ENCODE assay signal across 8 cellular contexts in the genomic region with DNA sequence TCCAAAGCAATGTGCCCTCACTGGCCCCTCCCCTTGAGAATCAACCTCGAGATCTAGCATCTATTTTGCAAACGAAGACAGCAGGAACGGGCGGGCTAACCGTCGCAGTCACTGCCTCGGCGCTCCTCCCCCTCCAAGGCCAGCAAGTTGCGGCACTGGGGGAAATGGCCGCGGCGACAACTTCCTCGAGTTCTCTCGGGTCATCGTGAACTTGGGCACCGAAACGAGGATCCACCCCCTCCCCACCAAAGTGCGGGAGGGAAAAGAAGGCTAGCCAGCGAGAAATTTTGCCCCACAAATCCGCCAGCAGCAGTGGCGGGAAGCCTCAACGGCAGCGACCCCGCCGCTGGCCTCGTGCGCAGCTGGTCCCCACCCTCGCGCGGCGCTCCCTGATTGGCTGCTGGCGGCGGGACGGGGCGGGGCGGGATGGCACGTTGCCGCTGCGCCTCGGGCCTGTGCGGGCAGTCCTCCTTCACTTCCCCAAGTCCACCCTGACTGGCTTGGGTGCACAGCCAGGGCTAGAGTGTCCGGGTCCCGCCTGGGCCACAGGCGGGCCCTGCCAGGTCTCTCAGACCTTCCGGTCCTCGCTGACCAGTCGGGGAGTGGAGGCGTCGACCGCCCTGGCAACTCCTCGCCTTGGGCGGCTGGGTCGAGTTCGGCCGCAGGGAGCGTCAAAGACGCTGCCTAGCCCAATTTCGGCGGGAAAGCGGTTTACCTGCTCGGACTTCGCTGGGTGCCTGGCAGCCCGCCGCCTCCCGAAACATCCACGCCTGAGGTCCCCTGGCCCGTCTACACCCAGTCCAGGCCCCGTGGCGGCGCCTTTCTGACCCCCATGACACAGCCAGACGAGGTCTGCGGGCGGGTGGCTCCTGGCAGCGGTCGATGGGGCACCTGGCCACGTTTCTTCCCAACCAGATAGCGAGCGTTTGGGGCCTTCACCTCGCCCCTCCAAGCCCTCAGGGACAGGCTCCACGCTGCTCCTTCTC. TPM values are rescaled to one million over a fixed set of nuclear protein-coding genes. Genes with fewer than 3 reads are reported as not detected.
DNase-seq lines count a peak whose midpoint lies in the region; ATAC-seq, FAIRE-seq and TF ChIP-seq lines count a peak whose summit lies in the region.
"Had no signal": no experiment of that assay in that cellular context is flagged by ENCODE, and none has a peak within 500 bp of the region (broad histone marks: within the 10 kb centered on the region; RNA-seq: fewer than 3 reads in every experiment).

A gene with protein sequence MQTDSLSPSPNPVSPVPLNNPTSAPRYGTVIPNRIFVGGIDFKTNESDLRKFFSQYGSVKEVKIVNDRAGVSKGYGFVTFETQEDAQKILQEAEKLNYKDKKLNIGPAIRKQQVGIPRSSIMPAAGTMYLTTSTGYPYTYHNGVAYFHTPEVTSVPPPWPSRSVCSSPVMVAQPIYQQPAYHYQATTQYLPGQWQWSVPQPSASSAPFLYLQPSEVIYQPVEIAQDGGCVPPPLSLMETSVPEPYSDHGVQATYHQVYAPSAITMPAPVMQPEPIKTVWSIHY (minus strand): TSS at position 364 of the 986 bp plus-strand sequence. CDS start 3,469 bp downstream, outside the sequence.

- no peak for TF ChIP-seq EP300 in K562 (IDR thresholded peaks at IDR 0.05; ENCODE audit: low read length)

- no peak within 1 kb of the TSS for H2BK120ac ChIP-seq in IMR-90 (ENCODE audit: low read depth, low read length)

- no peak within 1 kb of the TSS for H3K4me3 ChIP-seq in IMR-90 (ENCODE audit: insufficient read depth, low read depth, low read length)
- H3K4me3 ChIP-seq in K562: no peak within 1 kb of the TSS
- peak within 1 kb of the TSS in 2 of 3 donors; percentile 16 to 35 for H3K4me3 ChIP-seq in right lobe of liver
- H3K4me3 ChIP-seq in stomach smooth muscle (ENCODE audit: low read length in 2 of 2): peak within 1 kb of the TSS; percentile 53 to 67

- H3K9ac ChIP-seq in IMR-90 (ENCODE audit: low read depth, low read length) (no peak within 1 kb of the TSS), K562 (ENCODE audit: insufficient read depth in 1 of 2, low read depth in 2 of 2, low read length in 2 of 2) (no peak within 1 kb of the TSS), stomach smooth muscle (ENCODE audit: low read length in 2 of 2) (no peak within 1 kb of the TSS)

- H3K27me3 ChIP-seq in IMR-90 (ENCODE audit: control insufficient read depth, insufficient read depth, low read length) (peaks cover 12% of the 10 kb centered on the region), K562 (ENCODE audit: control insufficient read depth in 2 of 2, insufficient read depth in 2 of 2, low read length in 2 of 2) (no peaks in the 10 kb centered on the region), right lobe of liver (peaks cover 0 to 17% of the 10 kb centered on the region in 2 donors), stomach smooth muscle (ENCODE audit: control insufficient read depth in 1 of 2, insufficient read depth in 2 of 2, low read length in 2 of 2) (peaks cover 7 to 26% of the 10 kb centered on the region in 2 donors)

- no peaks in the 10 kb centered on the region for H3K79me1 ChIP-seq in IMR-90 (ENCODE audit: low read depth in 1 of 2, low read length in 2 of 2)

- no peak within 1 kb of the TSS for H3K56ac ChIP-seq in IMR-90 (ENCODE audit: extremely low read depth, insufficient read depth, low read length)

- H4K5ac ChIP-seq in IMR-90 (ENCODE audit: low read depth, low read length): no peak within 1 kb of the TSS

- H2AFZ ChIP-seq in IMR-90 (replicated peaks; ENCODE audit: low read length, poor library complexity) (peak within 1 kb of the TSS; percentile 79), K562 (ENCODE audit: low read depth, low read length) (no peak within 1 kb of the TSS)

- H3K14ac ChIP-seq in IMR-90 (replicated peaks; ENCODE audit: low read depth, low read length): no peak within 1 kb of the TSS

- TF ChIP-seq CTCF in IMR-90 (conservative IDR thresholded peaks at IDR 0.05; ENCODE audit: low read depth, low read length) (no peak), K562 (IDR thresholded peaks at IDR 0.05 in 2 of 3, conservative IDR thresholded peaks at IDR 0.05 in 1 of 3; ENCODE audit: insufficient read depth in 2 of 3, low read depth in 1 of 3, low read length in 3 of 3) (no peak), right lobe of liver (IDR thresholded peaks at IDR 0.05) (no peak)

- H4K8ac ChIP-seq in IMR-90 (ENCODE audit: low read depth in 2 of 2, low read length in 2 of 2): no peak within 1 kb of the TSS

- no peak for TF ChIP-seq POLR2A in IMR-90 (IDR thresholded peaks at IDR 0.05; ENCODE audit: low read depth, low read length)
- no peak for TF ChIP-seq POLR2A in K562 (conservative IDR thresholded peaks at IDR 0.05)
- TF ChIP-seq POLR2A in right lobe of liver (IDR thresholded peaks at IDR 0.05): no peak

- no peak within 1 kb of the TSS for H2BK20ac ChIP-seq in IMR-90 (ENCODE audit: low read depth, low read length)

- H2BK15ac ChIP-seq in IMR-90 (ENCODE audit: low read depth, low read length): no peak within 1 kb of the TSS

- H3K23ac ChIP-seq in IMR-90 (ENCODE audit: low read depth, low read length): no peak within 1 kb of the TSS

- DNase-seq in IMR-90: no peak
- no peak for DNase-seq in K562 (ENCODE audit: extremely low read depth in 1 of 4, low spot score in 3 of 4)
- DNase-seq in right lobe of liver: peak in 1 of 3 donors; percentile 56
- no peak for DNase-seq in GOT3 (lab: John Stamatoyannopoulos, UW)
- DNase-seq in HUDEP-2 (lab: John Stamatoyannopoulos, UW; ENCODE audit: unreplicated experiment in 76 of 76): no peak
- DNase-seq in GF-D8 (lab: John Stamatoyannopoulos, UW): no peak

- H3K9me1 ChIP-seq in IMR-90 (ENCODE audit: insufficient read depth, low read length): no peaks in the 10 kb centered on the region
- no peaks in the 10 kb centered on the region for H3K9me1 ChIP-seq in K562 (ENCODE audit: control insufficient read depth, insufficient read depth, low read length)

- H2AK5ac ChIP-seq in IMR-90 (ENCODE audit: low read depth, low read length): no peak within 1 kb of the TSS

- H3K18ac ChIP-seq in IMR-90 (ENCODE audit: low read depth, low read length): no peak within 1 kb of the TSS

- H3K4me2 ChIP-seq in IMR-90 (ENCODE audit: low read depth, low read length): no peak within 1 kb of the TSS; the same call in 1 of the 2 replicates
- no peak within 1 kb of the TSS for H3K4me2 ChIP-seq in K562 (ENCODE audit: insufficient read depth, low read length)

- ATAC-seq in IMR-90 (ENCODE audit: low read depth) (no peak), K562 (no peak), right lobe of liver (peak in 1 of 4 donors; percentile 46)

- CTCF ChIA-PET in IMR-90 (lab: Yijun Ruan, JAX): no interaction called here
- CTCF ChIA-PET in K562 (lab: Yijun Ruan, JAX; ENCODE audit: low intra/inter-chr PET ratio): no interaction called here

- no peak within 1 kb of the TSS for H3K4ac ChIP-seq in IMR-90 (ENCODE audit: low read depth, low read length)

- BruUV-seq in IMR-90 (replicated peaks; lab: Mats Ljungman, UMichigan) (no TSS peak), K562 (replicated peaks; lab: Mats Ljungman, UMichigan) (no TSS peak)

- FAIRE-seq in K562 (lab: Jason Lieb, UNC): no peak

- in situ Hi-C loops in IMR-90 (cut with MboI; ENCODE audit: low sequenced_read_pairs): no loop called here
- in situ Hi-C loops in K562 (cut with MboI): no loop called here

- H3K4me1 ChIP-seq in IMR-90 (ENCODE audit: control insufficient read depth, insufficient read depth, low read length): no peaks in the 10 kb centered on the region
- H3K4me1 ChIP-seq in K562 (replicated peaks in 1 of 2; ENCODE audit: control insufficient read depth in 2 of 2, insufficient read depth in 2 of 2, low read length in 2 of 2): no peaks in the 10 kb centered on the region; a peak in 1 of 5 replicates
- peaks cover 0 to 7% (median 0%) of the 10 kb centered on the region in 4 donors for H3K4me1 ChIP-seq in right lobe of liver
- peaks cover 8% of the 10 kb centered on the region for H3K4me1 ChIP-seq in stomach smooth muscle (ENCODE audit: control insufficient read depth, insufficient read depth, low read length)

- no peak within 1 kb of the TSS for H2AK9ac ChIP-seq in IMR-90 (replicated peaks; ENCODE audit: low read depth, low read length, poor library complexity)

- H3K27ac ChIP-seq in IMR-90 (ENCODE audit: insufficient read depth, low read length) (no peak within 1 kb of the TSS), K562 (ENCODE audit: extremely low read depth, low read depth, low read length) (no peak within 1 kb of the TSS), right lobe of liver (no peak within 1 kb of the TSS), stomach smooth muscle (ENCODE audit: low read length) (no peak within 1 kb of the TSS)

- TF ChIP-seq RAD21 in IMR-90 (IDR thresholded peaks at IDR 0.05; ENCODE audit: low read length) (no peak), K562 (CRISPR knock-in tag; conservative IDR thresholded peaks at IDR 0.05 in 1 of 2, IDR thresholded peaks at IDR 0.05 in 1 of 2) (no peak)

- H4K91ac ChIP-seq in IMR-90 (ENCODE audit: insufficient read depth, low read depth, low read length): no peak within 1 kb of the TSS

- H4K20me1 ChIP-seq in IMR-90 (ENCODE audit: insufficient read depth, low read length): no peaks in the 10 kb centered on the region
- no peaks in the 10 kb centered on the region for H4K20me1 ChIP-seq in K562 (replicated peaks; ENCODE audit: control insufficient read depth, insufficient read depth, low read length)

- intact Hi-C loops in IMR-90 (cut with micrococcal nuclease) (no loop called here), K562 (cut with micrococcal nuclease) (no loop called here), right lobe of liver (cut with DNase I) (loop anchor here in 1 of 2 donors (10.0 kb wide), 1 partner anchor 240 kb away; no protein-coding TSS in a partner anchor)

- POLR2A ChIA-PET in IMR-90 (lab: Charles Lee; ENCODE audit: unreplicated experiment) (no interaction called here), K562 (lab: Yijun Ruan, JAX) (no interaction called here)

- no peaks in the 10 kb centered on the region for H3K79me2 ChIP-seq in K562 (ENCODE audit: control insufficient read depth, insufficient read depth, low read length)

- 67% methylated on average over 3 of the region's 80 CpGs; no CpG with 5 or more reads in 1 of the 2 experiments for WGBS in IMR-90 (ENCODE audit: extremely low coverage in 2 of 2, insufficient read length in 1 of 2), 2 experiments
- WGBS in K562 (ENCODE audit: insufficient coverage, low coverage, missing lambda C conversion rate): 64% methylated on average over 9 of the region's 80 CpGs
- WGBS in right lobe of liver (ENCODE audit: insufficient coverage, low coverage, low lambda C conversion rate, missing lambda C conversion rate): 88% methylated on average over 26 of the region's 80 CpGs

- H2BK5ac ChIP-seq in IMR-90 (ENCODE audit: low read depth, low read length, poor library complexity, severe bottlenecking): no peak within 1 kb of the TSS

- H3K36me3 ChIP-seq in IMR-90 (ENCODE audit: control insufficient read depth, insufficient read depth, low read length) (no peaks in the 10 kb centered on the region), K562 (ENCODE audit: control insufficient read depth, insufficient read depth, low read length) (no peaks in the 10 kb centered on the region), right lobe of liver (no peaks in the 10 kb centered on the region), stomach smooth muscle (ENCODE audit: control insufficient read depth in 2 of 2, insufficient read depth in 2 of 2, low read length in 2 of 2) (no peaks in the 10 kb centered on the region)

- dilution Hi-C loops in IMR-90 (cut with HindIII; ENCODE audit: low sequenced_read_pairs, unreplicated experiment): no loop called here

- H3K9me3 ChIP-seq in IMR-90 (ENCODE audit: control insufficient read depth, insufficient read depth, low read length) (no peaks in the 10 kb centered on the region), K562 (replicated peaks; ENCODE audit: control insufficient read depth, insufficient read depth, low read depth, low read length) (no peaks in the 10 kb centered on the region), right lobe of liver (no peaks in the 10 kb centered on the region), stomach smooth muscle (ENCODE audit: control insufficient read depth in 2 of 2, low read length in 2 of 2) (no peaks in the 10 kb centered on the region)

RNA-seq across cellular contexts. Expression of the gene that starts here (rescaled TPM):
- total RNA-seq in IMR-90 (2012; rRNA removed) (not detected in 2 replicates), K562 (2014; rRNA removed) (0.29 TPM in 1 of 2 replicates, not detected in the other), K562 (2014; rRNA removed; fragmentation: Illumina TruSeq; extraction: Trizol) (0.11 TPM in 1 of 2 replicates, not detected in the other), K562 (2015; rRNA removed; fragmentation: Illumina TruSeq; extraction: Trizol) (0.25 TPM in 1 of 2 replicates, not detected in the other), K562 (2021) (0.11 and 0.13 TPM in 2 replicates), right lobe of liver (not detected)
- polyA plus RNA-seq in IMR-90 (2012; rRNA removed) (not detected in 2 replicates), K562 (2011; rRNA removed) (0.53 TPM in 1 of 2 replicates, not detected in the other), K562 (2014; fragmentation: Illumina TruSeq; extraction: Trizol) (0.11 and 0.55 TPM in 2 replicates), K562 (2014; fragmentation: Nextera tagmentation; extraction: Ambion mirVana) (under 1 TPM; 0.11 to 0.46 TPM), K562 (2014; rRNA removed) (0.09 and 0.12 TPM in 2 replicates)
- not detected in 2 replicates for polyA plus RNA-seq in IMR-90 (2012; cell fraction: cytosol; rRNA removed)
- not detected in 2 replicates for polyA plus RNA-seq in IMR-90 (2012; cell fraction: nucleus; rRNA removed; ENCODE audit: low replicate concordance)
- 0.09 and 0.14 TPM in 2 replicates for total RNA-seq in K562 (2011; cell fraction: chromatin; rRNA removed; ENCODE audit: low replicate concordance)
- not detected in 2 replicates for total RNA-seq in K562 (2011; cell fraction: nucleolus; rRNA removed)
- 0.81 TPM in 1 of 2 replicates, not detected in the other for total RNA-seq in K562 (2011; cell fraction: nucleoplasm; rRNA removed)
- 0.15 TPM in 1 of 2 replicates, not detected in the other for polyA plus RNA-seq in K562 (2011; cell fraction: cytosol; rRNA removed)
- 0.34 and 0.65 TPM in 2 replicates for polyA plus RNA-seq in K562 (2011; cell fraction: nucleus; rRNA removed)
- 0.27 and 1.1 TPM in 2 replicates for polyA plus RNA-seq in K562 (2012)
- not detected in 2 replicates for polyA minus RNA-seq in K562 (2011; rRNA and poly(A)+ RNA removed)
- polyA minus RNA-seq in K562 (2011; cell fraction: cytosol; rRNA and poly(A)+ RNA removed): not detected in 2 replicates
- polyA minus RNA-seq in K562 (2011; cell fraction: nucleus; rRNA and poly(A)+ RNA removed): not detected in 2 replicates
- total RNA-seq: esophagus mucosa had no signal

Comparison
In these comparisons a context has a peak if more than half of its experiments do, and no peak if none do; other contexts are left out.
1. H3K4me3 ChIP-seq: peak in right lobe of liver (2 of 3) and stomach smooth muscle (2 of 2); none in IMR-90 (single experiment) and K562 (single experiment).